Comparison of ENCODE assay signal across 1 cellular context in genomic region chr6:161583561-161583960, GRCh38.
TF ChIP-seq lines count a peak whose summit lies in the region.

No MANE protein-coding gene starts in this region.

TF ChIP-seq in HepG2, 621 proteins besides CTCF, POLR2A, EP300 and RAD21 (continued from another document):
- TF ChIP-seq ZNF609 (CRISPR knock-in tag; IDR thresholded peaks at IDR 0.05; ENCODE audit: borderline replicate concordance) = no peak
- no peak for TF ChIP-seq GTF2F1 (IDR thresholded peaks at IDR 0.05; ENCODE audit: low read length)
- TF ChIP-seq CEBPB (IDR thresholded peaks at IDR 0.05; ENCODE audit: borderline replicate concordance, low read depth, low read length) = peak; percentile 77
- no peak for TF ChIP-seq ZNF781 (CRISPR knock-in tag; IDR thresholded peaks at IDR 0.05; ENCODE audit: borderline replicate concordance, not compliant biosample characterization)
- TF ChIP-seq ATF7 (IDR thresholded peaks at IDR 0.05) = peak; percentile 44; the same call in 1 of the 2 replicates
- no peak for TF ChIP-seq ATF7 (CRISPR knock-in tag; IDR thresholded peaks at IDR 0.05)
- TF ChIP-seq ZBTB7A (CRISPR knock-in tag; IDR thresholded peaks at IDR 0.05) = no peak
- no peak for TF ChIP-seq ZNF639 (CRISPR knock-in tag; conservative IDR thresholded peaks at IDR 0.05)
